ENCODE assay signal across 17 cellular contexts in the genomic region with DNA sequence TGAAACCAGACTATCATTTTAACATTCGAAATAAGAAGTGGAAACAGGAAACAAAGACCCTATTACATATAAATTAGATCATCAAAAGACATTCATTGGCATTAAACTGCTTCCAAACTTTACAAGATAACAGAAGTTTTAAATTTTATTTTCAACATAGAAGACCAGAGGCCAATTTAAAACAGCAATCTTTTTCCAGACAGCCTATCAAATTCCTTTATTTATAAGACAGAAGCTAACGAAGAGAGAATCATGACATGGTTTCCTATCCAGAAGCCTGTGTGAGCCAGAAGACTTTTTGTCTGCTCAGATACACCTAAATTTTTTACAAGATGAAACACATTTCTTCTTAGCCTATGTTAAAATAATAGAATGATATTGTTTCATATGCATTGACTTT.
DNase-seq lines count a peak whose midpoint lies in the region; ATAC-seq and TF ChIP-seq lines count a peak whose summit lies in the region.
"Had no signal": no experiment of that assay in that cellular context is flagged by ENCODE, and none has a peak within 500 bp of the region (broad histone marks: within the 10 kb centered on the region; RNA-seq: fewer than 3 reads in every experiment).

No MANE protein-coding gene starts in this region.

- H3K27ac Mint-ChIP-seq in GM23338 (peak overlapping the region; percentile 80), mesothelial cell of epicardium (peak overlapping the region; percentile 17)
- H3K27ac Mint-ChIP-seq in activated T-helper 17 cell treated with anti-CD3 and anti-CD28 coated beads, Interleukin-2, amount 50 U/mL, for 72 hours, result peak overlapping the region; percentile 10
- H3K27ac Mint-ChIP-seq: CD4-positive, alpha-beta memory T cell had no signal

- H3F3A ChIP-seq in GM23338 (replicated peaks; ENCODE audit: low read depth), result no peaks in the 10 kb centered on the region
- H3F3A ChIP-seq in SK-N-SH (replicated peaks; ENCODE audit: insufficient read depth), result no peaks in the 10 kb centered on the region

- no peak overlapping the region for H3K4me3 Mint-ChIP-seq in GM23338
- H3K4me3 Mint-ChIP-seq in activated T-helper 17 cell treated with anti-CD3 and anti-CD28 coated beads, Interleukin-2, amount 50 U/mL, for 72 hours, result no peak overlapping the region
- no peak overlapping the region for H3K4me3 Mint-ChIP-seq in mesothelial cell of epicardium
- H3K4me3 Mint-ChIP-seq: CD4-positive, alpha-beta memory T cell had no signal

- WGBS in SK-N-SH (ENCODE audit: low lambda C conversion rate), result 30% methylated on average over 2 of the region's 2 CpGs

- TF ChIP-seq CTCF in GM23338 (conservative IDR thresholded peaks at IDR 0.05; ENCODE audit: low read depth in 2 of 2), result no peak
- no peak for TF ChIP-seq CTCF in SK-N-SH (IDR thresholded peaks at IDR 0.05)
- no peak for TF ChIP-seq CTCF in mesothelial cell of epicardium (IDR thresholded peaks at IDR 0.05; ENCODE audit: unreplicated experiment)

- ATAC-seq in GM23338 (no peak), HG03432 (IDR thresholded peaks at IDR 0.05; ENCODE audit: unreplicated experiment) (no peak), HG03520 (IDR thresholded peaks at IDR 0.05; ENCODE audit: unreplicated experiment) (no peak), left cardiac atrium (no peak)
- no peak for ATAC-seq in activated T-helper 17 cell treated with anti-CD3 and anti-CD28 coated beads, Interleukin-2, amount 50 U/mL, for 72 hours (replicated peaks)
- ATAC-seq: HCT116 had no signal

- DNase-seq in GM23338 (ENCODE audit: low spot score), result no peak
- DNase-seq in SK-N-SH, result no peak
- DNase-seq in mesothelial cell of epicardium (ENCODE audit: low spot score in 2 of 2, unreplicated experiment in 2 of 2), result no peak
- DNase-seq in NCI-H2171 treated with DMSO at 0.1 percent for 48 hours (lab: John Stamatoyannopoulos, UW), result no peak
- DNase-seq in left cardiac atrium, result no peak
- DNase-seq: C1 segment of cervical spinal cord; Calu3; CD4-positive, alpha-beta memory T cell; COR-L47; DMS53; DMS79 treated with DMSO at 0.1 percent for 48 hours; GF-D8; H7 had no signal

- no peaks in the 10 kb centered on the region for H3K9me3 Mint-ChIP-seq in GM23338
- H3K9me3 Mint-ChIP-seq in activated T-helper 17 cell treated with anti-CD3 and anti-CD28 coated beads, Interleukin-2, amount 50 U/mL, for 72 hours, result no peaks in the 10 kb centered on the region
- H3K9me3 Mint-ChIP-seq in mesothelial cell of epicardium, result no peaks in the 10 kb centered on the region
- H3K9me3 Mint-ChIP-seq: CD4-positive, alpha-beta memory T cell had no signal

- H3K4me1 Mint-ChIP-seq in GM23338 (peaks cover 30% of the 10 kb centered on the region), mesothelial cell of epicardium (peaks cover 10% of the 10 kb centered on the region)
- H3K4me1 Mint-ChIP-seq in activated T-helper 17 cell treated with anti-CD3 and anti-CD28 coated beads, Interleukin-2, amount 50 U/mL, for 72 hours, result peaks cover 6% of the 10 kb centered on the region

- no peaks in the 10 kb centered on the region for H3K27me3 Mint-ChIP-seq in GM23338 (ENCODE audit: insufficient read depth, low read depth, poor library complexity)
- H3K27me3 Mint-ChIP-seq in activated T-helper 17 cell treated with anti-CD3 and anti-CD28 coated beads, Interleukin-2, amount 50 U/mL, for 72 hours, result no peaks in the 10 kb centered on the region
- no peaks in the 10 kb centered on the region for H3K27me3 Mint-ChIP-seq in mesothelial cell of epicardium (ENCODE audit: low read depth)
- H3K27me3 Mint-ChIP-seq: CD4-positive, alpha-beta memory T cell had no signal

- no peak overlapping the region for H3K9ac ChIP-seq in SK-N-SH

- H3K27me3 ChIP-seq in GM23338 (ENCODE audit: insufficient read depth) (no peaks in the 10 kb centered on the region), SK-N-SH (ENCODE audit: insufficient read depth) (no peaks in the 10 kb centered on the region)

- H2AFZ ChIP-seq in GM23338 (no peak overlapping the region), SK-N-SH (ENCODE audit: low read depth) (no peak overlapping the region)

- H3K36me3 ChIP-seq in GM23338 (ENCODE audit: insufficient read depth) (no peaks in the 10 kb centered on the region), SK-N-SH (replicated peaks in 1 of 2; ENCODE audit: control insufficient read depth in 1 of 2, insufficient read depth in 2 of 2, low read length in 1 of 2) (peaks cover 0 to 9% of the 10 kb centered on the region in 2 experiments)

- H3K36me3 Mint-ChIP-seq in GM23338 (ENCODE audit: low read depth), result no peaks in the 10 kb centered on the region
- H3K36me3 Mint-ChIP-seq in activated T-helper 17 cell treated with anti-CD3 and anti-CD28 coated beads, Interleukin-2, amount 50 U/mL, for 72 hours (ENCODE audit: low read depth), result peaks cover 21% of the 10 kb centered on the region
- H3K36me3 Mint-ChIP-seq in mesothelial cell of epicardium, result no peaks in the 10 kb centered on the region

- intact Hi-C loops in left cardiac atrium (cut with DNase I), result no loop called here

- POLR2A ChIA-PET in SK-N-SH (lab: Yijun Ruan, JAX), result no interaction called here

- TF ChIP-seq RAD21 in SK-N-SH (IDR thresholded peaks at IDR 0.05; ENCODE audit: low read length), result no peak

- peaks cover 28% of the 10 kb centered on the region; the same call in 1 of the 2 replicates for H3K4me1 ChIP-seq in GM23338 (ENCODE audit: insufficient read depth)
- H3K4me1 ChIP-seq in SK-N-SH (ENCODE audit: control insufficient read depth in 1 of 2, insufficient read depth in 2 of 2, low read depth in 1 of 2, low read length in 1 of 2), result peaks cover 3 to 5% of the 10 kb centered on the region in 2 experiments; a peak in 2 of 4 replicates

- H3K79me2 ChIP-seq in GM23338 (replicated peaks; ENCODE audit: insufficient read depth) (no peaks in the 10 kb centered on the region), SK-N-SH (ENCODE audit: insufficient read depth) (no peaks in the 10 kb centered on the region)

- TF ChIP-seq EP300 in SK-N-SH (IDR thresholded peaks at IDR 0.05; ENCODE audit: borderline replicate concordance in 1 of 2, low read depth in 1 of 2, low read length in 1 of 2), result no peak

- H3K4me3 ChIP-seq in GM23338 (no peak overlapping the region), SK-N-SH (ENCODE audit: low read depth in 2 of 2, low read length in 1 of 2) (no peak overlapping the region)

- H3K27ac ChIP-seq in GM23338 (ENCODE audit: low read depth) (no peak overlapping the region), SK-N-SH (ENCODE audit: low read depth in 2 of 2, low read length in 1 of 2) (peak overlapping the region; percentile 45 to 67; a peak in 3 of 4 replicates)

- CTCF ChIA-PET in SK-N-SH (lab: Yijun Ruan, JAX), result no interaction called here

- no peaks in the 10 kb centered on the region for H3K9me3 ChIP-seq in SK-N-SH

- H4K20me1 ChIP-seq in GM23338 (replicated peaks; ENCODE audit: insufficient read depth), result no peaks in the 10 kb centered on the region
- no peaks in the 10 kb centered on the region for H4K20me1 ChIP-seq in SK-N-SH (ENCODE audit: insufficient read depth)

- H3K4me2 ChIP-seq in GM23338 (peak overlapping the region; percentile 8; the same call in 1 of the 2 replicates), SK-N-SH (peak overlapping the region; percentile 57; the same call in 1 of the 2 replicates)

- H3K9me2 ChIP-seq in GM23338 (ENCODE audit: insufficient read depth) (no peaks in the 10 kb centered on the region), SK-N-SH (no peaks in the 10 kb centered on the region)

TF ChIP-seq in GM23338, 12 proteins besides CTCF, POLR2A, EP300 and RAD21 (continues in another document):
- TF ChIP-seq ZNF114 (CRISPR knock-in tag; IDR thresholded peaks at IDR 0.05), result no peak
- TF ChIP-seq EZH2phosphoT487 (IDR thresholded peaks at IDR 0.05; ENCODE audit: unreplicated experiment), result no peak

TF ChIP-seq in SK-N-SH, 30 proteins besides CTCF, POLR2A, EP300 and RAD21:
- TF ChIP-seq TCF12 (IDR thresholded peaks at IDR 0.05), result peak; percentile 16; the same call in 1 of the 2 replicates
- no peak for TF ChIP-seq USF1 (IDR thresholded peaks at IDR 0.05; ENCODE audit: borderline replicate concordance, low read depth)

Comparison
In these comparisons a context has a peak if more than half of its experiments do, and no peak if none do; other contexts are left out.
1. H3K27ac Mint-ChIP-seq: peak in every context shown above with its lines; median percentile 80 in GM23338; 17 in mesothelial cell of epicardium; 10 in activated T-helper 17 cell treated with anti-CD3 and anti-CD28 coated beads, Interleukin-2, amount 50 U/mL, for 72 hours.